ENCODE assay signal across 19 cellular contexts in genomic region chr14:60265163-60265562, GRCh38. TPM values are rescaled to one million over a fixed set of nuclear protein-coding genes. Genes with fewer than 3 reads are reported as not detected.
A peak's percentile ranks its signal among the peaks of the same experiment; 100 is the strongest.
DNase-seq lines count a peak whose midpoint lies in the region; ATAC-seq, FAIRE-seq and TF ChIP-seq lines count a peak whose summit lies in the region.
"Had no signal": no experiment of that assay in that cellular context is flagged by ENCODE, and none has a peak within 500 bp of the region (broad histone marks: within the 10 kb centered on the region; RNA-seq: fewer than 3 reads in every experiment).

No MANE protein-coding gene starts in this region.

- H3K14ac ChIP-seq in neuronal stem cell (ENCODE audit: low read length): no peak overlapping the region

- H3K27ac ChIP-seq in GM23338 (ENCODE audit: low read depth) (no peak overlapping the region), HepG2 (ENCODE audit: extremely low read length, insufficient read depth, low read length) (no peak overlapping the region), neuronal stem cell (replicated peaks; ENCODE audit: low read length) (no peak overlapping the region), heart left ventricle (no peak overlapping the region)

- H2AFZ ChIP-seq in GM23338 (no peak overlapping the region), HepG2 (ENCODE audit: low read length) (no peak overlapping the region), neuronal stem cell (ENCODE audit: low read length) (no peak overlapping the region)

- TF ChIP-seq POLR2A in HepG2 (IDR thresholded peaks at IDR 0.05; ENCODE audit: insufficient read depth in 1 of 2, low read depth in 2 of 2, low read length in 2 of 2) (no peak), heart left ventricle (IDR thresholded peaks at IDR 0.05) (no peak)

- H3K4me1 ChIP-seq in GM23338 (ENCODE audit: insufficient read depth) (no peaks in the 10 kb centered on the region), HepG2 (ENCODE audit: insufficient read depth, low read length) (peaks cover 16% of the 10 kb centered on the region), neuronal stem cell (ENCODE audit: control insufficient read depth in 2 of 2, insufficient read depth in 1 of 2, low read depth in 1 of 2, low read length in 2 of 2) (no peaks in the 10 kb centered on the region), heart left ventricle (peaks cover 0 to 24% (median 8%) of the 10 kb centered on the region in 12 donors)

- H3K36me3 ChIP-seq in GM23338 (ENCODE audit: insufficient read depth): no peaks in the 10 kb centered on the region
- no peaks in the 10 kb centered on the region for H3K36me3 ChIP-seq in HepG2 (replicated peaks in 1 of 2; ENCODE audit: control insufficient read depth in 1 of 2, insufficient read depth in 2 of 2, low read length in 2 of 2)
- H3K36me3 ChIP-seq in neuronal stem cell (replicated peaks in 1 of 2; ENCODE audit: control insufficient read depth in 2 of 2, insufficient read depth in 2 of 2, low read length in 2 of 2): no peaks in the 10 kb centered on the region
- no peaks in the 10 kb centered on the region for H3K36me3 ChIP-seq in heart left ventricle

- H3K27ac Mint-ChIP-seq in GM23338 (peak overlapping the region; percentile 6; the same call in 1 of the 2 replicates), WTC11 (peak overlapping the region; percentile 4)
- H3K27ac Mint-ChIP-seq in stimulated activated naive B cell treated with anti-CD40 and anti-IgM and Interleukin-4, amounts not matched to agents 10 μg/mL and 1 μg/mL and 100 μg/mL, for 72 hours: peak overlapping the region; percentile 3
- H3K27ac Mint-ChIP-seq: HFFc6 had no signal

- H3K27me3 ChIP-seq in GM23338 (ENCODE audit: insufficient read depth): no peaks in the 10 kb centered on the region
- H3K27me3 ChIP-seq in HepG2 (ENCODE audit: control insufficient read depth in 1 of 2, insufficient read depth in 2 of 2, low read length in 2 of 2): no peaks in the 10 kb centered on the region
- H3K27me3 ChIP-seq in neuronal stem cell (ENCODE audit: control insufficient read depth in 3 of 3, insufficient read depth in 3 of 3, low read depth in 1 of 3, low read length in 3 of 3): no peaks in the 10 kb centered on the region
- H3K27me3 ChIP-seq in heart left ventricle: no peaks in the 10 kb centered on the region

- H3K9me3 Mint-ChIP-seq in GM23338: peaks cover 4% of the 10 kb centered on the region; the same call in 1 of the 3 replicates
- peaks cover 17% of the 10 kb centered on the region for H3K9me3 Mint-ChIP-seq in WTC11
- H3K9me3 Mint-ChIP-seq in stimulated activated naive B cell treated with anti-CD40 and anti-IgM and Interleukin-4, amounts not matched to agents 10 μg/mL and 1 μg/mL and 100 μg/mL, for 72 hours: no peaks in the 10 kb centered on the region

- POLR2A ChIA-PET in WTC11 (lab: Charles Lee) (interaction anchor here (1.2 kb wide), 1 partner anchor 16 kb away, joined by 3 read pairs; the partner anchor contains the start of gene PPM1A), HepG2 (lab: Yijun Ruan, JAX) (interaction anchor here (1.8 kb wide), 1 partner anchor 16 kb away, joined by 7 read pairs; the partner anchor contains the start of gene PPM1A)

- H3K4me3 ChIP-seq in GM23338 (no peak overlapping the region), HepG2 (replicated peaks in 1 of 3; ENCODE audit: insufficient read depth in 1 of 3, low read depth in 2 of 3, low read length in 3 of 3) (no peak overlapping the region), neuronal stem cell (ENCODE audit: low read length in 2 of 2) (no peak overlapping the region), heart left ventricle (no peak overlapping the region)

- no peak overlapping the region for H3K18ac ChIP-seq in neuronal stem cell (ENCODE audit: low read length)

- H3K4me1 Mint-ChIP-seq in GM23338: peaks cover 18% of the 10 kb centered on the region
- peaks cover 37% of the 10 kb centered on the region for H3K4me1 Mint-ChIP-seq in WTC11
- H3K4me1 Mint-ChIP-seq in stimulated activated naive B cell treated with anti-CD40 and anti-IgM and Interleukin-4, amounts not matched to agents 10 μg/mL and 1 μg/mL and 100 μg/mL, for 72 hours: peaks cover 11 to 25% of the 10 kb centered on the region in 2 donors

- 81% methylated on average over 1 of the region's 1 CpG for WGBS in HepG2 (ENCODE audit: low lambda C conversion rate)
- no CpG with 5 or more reads among the region's 1 CpG for WGBS in neuronal stem cell (ENCODE audit: extremely low coverage in 2 of 2, insufficient read length in 2 of 2, insufficient replicate concordance in 1 of 2), 2 donors
- 91 to 97% (median 96%) methylated on average over 1 of the region's 1 CpG for WGBS in heart left ventricle, 4 donors

- H3K9ac ChIP-seq in HepG2 (ENCODE audit: insufficient read depth, low read depth, low read length) (no peak overlapping the region), neuronal stem cell (ENCODE audit: low read depth, low read length, poor library complexity) (no peak overlapping the region)

- DNase-seq in GM23338 (ENCODE audit: low spot score) (no peak), WTC11 (ENCODE audit: low spot score) (no peak), HepG2 (ENCODE audit: low spot score) (no peak), activated gamma-delta T cell (lab: John Stamatoyannopoulos, UW) (no peak), cerebellar nuclear complex (lab: John Stamatoyannopoulos, UW) (no peak), neuronal stem cell (ENCODE audit: low spot score) (no peak), heart left ventricle (no peak)
- no peak for DNase-seq in stimulated activated naive B cell treated with anti-CD40 and anti-IgM and Interleukin-4, amounts not matched to agents 10 μg/mL and 1 μg/mL and 100 μg/mL, for 72 hours
- DNase-seq: C1 segment of cervical spinal cord; Calu3; CD4-positive, alpha-beta memory T cell; COR-L47; DMS53; DMS79 treated with DMSO at 0.1 percent for 48 hours; GF-D8; H9; HFFc6 had no signal

- TF ChIP-seq CTCF in GM23338 (conservative IDR thresholded peaks at IDR 0.05; ENCODE audit: low read depth in 2 of 2): no peak
- TF ChIP-seq CTCF in WTC11 (IDR thresholded peaks at IDR 0.05): no peak
- TF ChIP-seq CTCF in HepG2 (CRISPR knock-in tag; IDR thresholded peaks at IDR 0.05): no peak
- no peak for TF ChIP-seq CTCF in heart left ventricle (IDR thresholded peaks at IDR 0.05)

- in situ Hi-C loops in HepG2 (cut with HindIII; ENCODE audit: extremely low pct_ligation_motif_present, low pct_unique_long_range_greater_than_20kb): no loop called here

- ATAC-seq in GM23338: no peak
- ATAC-seq in WTC11: peak; percentile 60
- no peak for ATAC-seq in HepG2
- ATAC-seq in stimulated activated naive B cell treated with anti-CD40 and anti-IgM and Interleukin-4, amounts not matched to agents 10 μg/mL and 1 μg/mL and 100 μg/mL, for 72 hours (replicated peaks): no peak
- no peak for ATAC-seq in heart left ventricle
- ATAC-seq: HCT116 had no signal

- no peaks in the 10 kb centered on the region for H3K79me1 ChIP-seq in neuronal stem cell (ENCODE audit: low read depth, low read length)

- H4K8ac ChIP-seq in neuronal stem cell (ENCODE audit: low read depth, low read length): no peak overlapping the region

- no peak overlapping the region for H2BK120ac ChIP-seq in neuronal stem cell (ENCODE audit: low read depth, low read length)

- FAIRE-seq in HepG2 (lab: Jason Lieb, UNC): no peak
- FAIRE-seq: GM12892 had no signal

- H3K4me3 Mint-ChIP-seq in GM23338 (no peak overlapping the region), WTC11 (no peak overlapping the region)
- no peak overlapping the region for H3K4me3 Mint-ChIP-seq in stimulated activated naive B cell treated with anti-CD40 and anti-IgM and Interleukin-4, amounts not matched to agents 10 μg/mL and 1 μg/mL and 100 μg/mL, for 72 hours
- H3K4me3 Mint-ChIP-seq: CD4-positive, alpha-beta memory T cell; H9; HFFc6 had no signal

- H2BK12ac ChIP-seq in neuronal stem cell (ENCODE audit: low read length): no peak overlapping the region

- H3K9me3 ChIP-seq in HepG2 (ENCODE audit: low read length): no peaks in the 10 kb centered on the region
- H3K9me3 ChIP-seq in neuronal stem cell (replicated peaks in 1 of 2; ENCODE audit: control insufficient read depth in 2 of 2, insufficient read depth in 1 of 2, low read depth in 1 of 2, low read length in 2 of 2): peaks cover 4 to 47% of the 10 kb centered on the region in 2 donors
- peaks cover 0 to 55% (median 9%) of the 10 kb centered on the region in 12 donors for H3K9me3 ChIP-seq in heart left ventricle

- no peak overlapping the region for H3K23ac ChIP-seq in neuronal stem cell (ENCODE audit: low read depth, low read length, poor library complexity)

- H3K27me3 Mint-ChIP-seq in GM23338 (ENCODE audit: insufficient read depth, low read depth, poor library complexity): no peaks in the 10 kb centered on the region
- no peaks in the 10 kb centered on the region for H3K27me3 Mint-ChIP-seq in WTC11 (ENCODE audit: low read depth)
- no peaks in the 10 kb centered on the region for H3K27me3 Mint-ChIP-seq in stimulated activated naive B cell treated with anti-CD40 and anti-IgM and Interleukin-4, amounts not matched to agents 10 μg/mL and 1 μg/mL and 100 μg/mL, for 72 hours
- H3K27me3 Mint-ChIP-seq: CD4-positive, alpha-beta memory T cell had no signal

- no peak overlapping the region for H2BK15ac ChIP-seq in neuronal stem cell (ENCODE audit: low read length)

- H3K36me3 Mint-ChIP-seq in GM23338 (ENCODE audit: low read depth) (peaks cover 17% of the 10 kb centered on the region; the same call in 2 of the 3 replicates), WTC11 (peaks cover 15% of the 10 kb centered on the region)
- peaks cover 7 to 28% of the 10 kb centered on the region in 2 donors for H3K36me3 Mint-ChIP-seq in stimulated activated naive B cell treated with anti-CD40 and anti-IgM and Interleukin-4, amounts not matched to agents 10 μg/mL and 1 μg/mL and 100 μg/mL, for 72 hours

- H2BK5ac ChIP-seq in neuronal stem cell (ENCODE audit: low read length): no peak overlapping the region

- H3F3A ChIP-seq in GM23338 (replicated peaks; ENCODE audit: low read depth): no peaks in the 10 kb centered on the region

- CTCF ChIA-PET in WTC11 (lab: Charles Lee): interaction anchor here (0.8 to 1.0 kb wide), 2 partner anchors 63 to 67 kb away, joined by 4 to 5 read pairs; no protein-coding TSS in a partner anchor
- CTCF ChIA-PET in HepG2 (lab: Yijun Ruan, JAX; ENCODE audit: low intra/inter-chr PET ratio, low total read pairs): no interaction called here

- H3K79me2 ChIP-seq in GM23338 (replicated peaks; ENCODE audit: insufficient read depth) (peaks cover 98% of the 10 kb centered on the region), HepG2 (ENCODE audit: insufficient read depth, low read length) (peaks cover 84% of the 10 kb centered on the region)

- TF ChIP-seq EP300 in HepG2 (IDR thresholded peaks at IDR 0.05; ENCODE audit: low read depth in 2 of 2, low read length in 2 of 2) (no peak), HepG2 (CRISPR knock-in tag; IDR thresholded peaks at IDR 0.05; ENCODE audit: borderline replicate concordance) (no peak)

- no peak overlapping the region for H3K4ac ChIP-seq in neuronal stem cell (ENCODE audit: low read length)

- TF ChIP-seq RAD21 in HepG2 (CRISPR knock-in tag; IDR thresholded peaks at IDR 0.05): no peak

- no peaks in the 10 kb centered on the region for H3K9me2 ChIP-seq in GM23338 (ENCODE audit: insufficient read depth)

- H4K20me1 ChIP-seq in GM23338 (replicated peaks; ENCODE audit: insufficient read depth): no peaks in the 10 kb centered on the region; the same call in 1 of the 2 replicates
- peaks cover 29% of the 10 kb centered on the region for H4K20me1 ChIP-seq in HepG2 (ENCODE audit: insufficient read depth, low read length)

- H3K4me2 ChIP-seq in GM23338 (no peak overlapping the region), HepG2 (ENCODE audit: low read depth, low read length) (no peak overlapping the region), neuronal stem cell (ENCODE audit: insufficient read depth, low read length, poor library complexity, severe bottlenecking) (no peak overlapping the region)

- no TSS peak for BruUV-seq in HepG2 (replicated peaks; lab: Mats Ljungman, UMichigan)

- no peak overlapping the region for H2AK5ac ChIP-seq in neuronal stem cell (ENCODE audit: low read depth, low read length)

- intact Hi-C loops in HepG2 (cut with micrococcal nuclease; ENCODE audit: unreplicated experiment): loop anchor here (5.0 kb wide), 1 partner anchor 297 kb away; no protein-coding TSS in a partner anchor
- intact Hi-C loops in heart left ventricle (cut with DNase I): no loop called here

- no peak overlapping the region for H4K91ac ChIP-seq in neuronal stem cell (ENCODE audit: low read depth, low read length, poor library complexity)

RNA-seq across cellular contexts. Expression of gene PPM1A, which starts 16.1 kb away (rescaled TPM):
- total RNA-seq in GM23338 (2014; rRNA removed; shearing (Covaris generic)): 34.1 and 42.8 TPM in 2 replicates
- polyA plus RNA-seq in GM23338 (2016; fragmentation: Nextera tagmentation; extraction: Ambion mirVana) (26.4 and 29.8 TPM in 2 replicates), HepG2 (2011; rRNA removed) (20.4 and 23.3 TPM in 2 replicates), heart left ventricle (10 to 100 TPM; 27.7 to 55.1 TPM)
- total RNA-seq in WTC11 (2021) (38.2 to 52.5 TPM (median 41.2 TPM) in 3 replicates), HepG2 (2016; rRNA removed; fragmentation: Illumina TruSeq; extraction: Trizol) (29.8 and 37.6 TPM in 2 replicates), heart left ventricle (100 to 1,000 TPM in 4 of 9 donors, 10 to 100 TPM in 5; 60.7 to 126 (median 95.1) TPM)
- 12.6 and 12.8 TPM in 2 replicates for total RNA-seq in HepG2 (2016; cell fraction: cytosol; rRNA removed; fragmentation: Illumina TruSeq; extraction: Trizol; ENCODE audit: low read depth)
- 27.0 and 34.6 TPM in 2 replicates for total RNA-seq in HepG2 (2016; cell fraction: insoluble cytoplasmic fraction; rRNA removed; fragmentation: Illumina TruSeq; extraction: Trizol)
- total RNA-seq in HepG2 (2016; cell fraction: membrane; rRNA removed; fragmentation: Illumina TruSeq; extraction: Trizol): 36.5 and 40.3 TPM in 2 replicates
- total RNA-seq in HepG2 (2016; cell fraction: nucleus; rRNA removed; fragmentation: Illumina TruSeq; extraction: Trizol): 23.7 and 28.3 TPM in 2 replicates
- 6.8 and 14.1 TPM in 2 replicates for polyA plus RNA-seq in HepG2 (2011; cell fraction: cytosol; rRNA removed)
- polyA plus RNA-seq in HepG2 (2011; cell fraction: nucleus; rRNA removed): 13.7 and 18.0 TPM in 2 replicates
- 29.6 and 41.4 TPM in 2 replicates for polyA plus RNA-seq in HepG2 (2012)
- 9.4 and 10.8 TPM in 2 replicates for polyA plus RNA-seq in HepG2 (2016; cell fraction: cytosol; fragmentation: Illumina TruSeq; extraction: Trizol; ENCODE audit: low read depth)
- 30.9 and 34.7 TPM in 2 replicates for polyA plus RNA-seq in HepG2 (2016; cell fraction: insoluble cytoplasmic fraction; fragmentation: Illumina TruSeq; extraction: Trizol; ENCODE audit: low read depth)
- polyA plus RNA-seq in HepG2 (2016; cell fraction: membrane; fragmentation: Illumina TruSeq; extraction: Trizol; ENCODE audit: low read depth): 23.2 and 25.1 TPM in 2 replicates
- polyA plus RNA-seq in HepG2 (2016; cell fraction: nucleus; fragmentation: Illumina TruSeq; extraction: Trizol; ENCODE audit: insufficient read depth, low read depth): 42.0 and 44.4 TPM in 2 replicates
- polyA minus RNA-seq in HepG2 (2011; rRNA and poly(A)+ RNA removed; ENCODE audit: low replicate concordance): 36.9 and 46.4 TPM in 2 replicates
- 25.6 and 32.2 TPM in 2 replicates for polyA minus RNA-seq in HepG2 (2011; cell fraction: cytosol; rRNA and poly(A)+ RNA removed)
- 49.9 and 56.8 TPM in 2 replicates for polyA minus RNA-seq in HepG2 (2011; cell fraction: nucleus; rRNA and poly(A)+ RNA removed)
- polyA plus RNA-seq in neuronal stem cell (2013, experiment 1 of 2): 27.6 TPM
- polyA plus RNA-seq in neuronal stem cell (2013, experiment 2 of 2): 28.1 TPM
